In genomic region chr6:95599691-95600090, GRCh38 we compare ENCODE assay signal across 16 cellular contexts.
"Had no signal": no experiment of that assay in that cellular context is flagged by ENCODE, and none has a peak within 500 bp of the region (broad histone marks: within the 10 kb centered on the region; RNA-seq: fewer than 3 reads in every experiment).

No MANE protein-coding gene starts in this region.

- H3K9me3 Mint-ChIP-seq: activated CD8-positive, alpha-beta T cell treated with anti-CD3 and anti-CD28 coated beads for 36 hours; activated naive CD4-positive, alpha-beta T cell treated with anti-CD3 and anti-CD28 coated beads for 36 hours; activated T-helper 1 cell treated with anti-CD3 and anti-CD28 coated beads, Interleukin-12 subunit alpha, Interleukin-12 subunit beta, Interleukin-2, Interleukin-4 antibody, amounts not matched to agents 30 ng/mL and 10 ng/mL and 1 ng/mL, durations not matched to agents 14 hours and 24 hours and 36 hours; type B pancreatic cell had no signal

- H3K4me1 Mint-ChIP-seq: activated CD4-positive, alpha-beta T cell treated with anti-CD3 and anti-CD28 coated beads for 36 hours had no signal

- H3K27ac ChIP-seq: adrenal gland, neutrophil, right atrium auricular region, VCaP had no signal

- H3K27me3 ChIP-seq: adrenal gland, neutrophil, right atrium auricular region had no signal

- H3K4me3 ChIP-seq: adrenal gland, right atrium auricular region, smooth muscle cell had no signal

- H3K27ac Mint-ChIP-seq: activated CD4-positive, alpha-beta T cell treated with anti-CD3 and anti-CD28 coated beads for 36 hours; activated CD8-positive, alpha-beta T cell treated with anti-CD3 and anti-CD28 coated beads for 36 hours; activated naive CD4-positive, alpha-beta T cell treated with anti-CD3 and anti-CD28 coated beads for 36 hours; activated T-helper 1 cell treated with anti-CD3 and anti-CD28 coated beads, Interleukin-12 subunit alpha, Interleukin-12 subunit beta, Interleukin-2, Interleukin-4 antibody, amounts not matched to agents 30 ng/mL and 10 ng/mL and 1 ng/mL, durations not matched to agents 14 hours and 24 hours and 36 hours; type B pancreatic cell had no signal

- DNase-seq: activated CD4-positive, alpha-beta T cell treated with anti-CD3 and anti-CD28 coated beads for 36 hours; activated CD8-positive, alpha-beta memory T cell treated with anti-CD3 and anti-CD28 coated beads, Interleukin-2, amount 50 U/mL, for 4 hours; activated CD8-positive, alpha-beta T cell treated with anti-CD3 and anti-CD28 coated beads for 36 hours; activated naive CD4-positive, alpha-beta T cell treated with anti-CD3 and anti-CD28 coated beads for 36 hours; adrenal gland; central memory CD4-positive, alpha-beta T cell; cortex of kidney; effector CD8-positive, alpha-beta T cell; hippocampal formation; T-helper 1 cell had no signal

- H3K36me3 ChIP-seq: adrenal gland, neutrophil, right atrium auricular region had no signal

- H3K27me3 Mint-ChIP-seq: activated CD4-positive, alpha-beta T cell treated with anti-CD3 and anti-CD28 coated beads for 36 hours; activated CD8-positive, alpha-beta T cell treated with anti-CD3 and anti-CD28 coated beads for 36 hours; type B pancreatic cell had no signal

- H3K4me3 Mint-ChIP-seq: activated CD4-positive, alpha-beta T cell treated with anti-CD3 and anti-CD28 coated beads for 36 hours; activated CD8-positive, alpha-beta T cell treated with anti-CD3 and anti-CD28 coated beads for 36 hours; activated naive CD4-positive, alpha-beta T cell treated with anti-CD3 and anti-CD28 coated beads for 36 hours; activated T-helper 1 cell treated with anti-CD3 and anti-CD28 coated beads, Interleukin-12 subunit alpha, Interleukin-12 subunit beta, Interleukin-2, Interleukin-4 antibody, amounts not matched to agents 30 ng/mL and 10 ng/mL and 1 ng/mL, durations not matched to agents 14 hours and 24 hours and 36 hours; type B pancreatic cell had no signal

- H3K9me3 ChIP-seq: adrenal gland, neutrophil, right atrium auricular region had no signal

- ATAC-seq: activated CD4-positive, alpha-beta T cell treated with anti-CD3 and anti-CD28 coated beads for 36 hours; activated CD8-positive, alpha-beta T cell treated with anti-CD3 and anti-CD28 coated beads for 36 hours had no signal

- H3K4me1 ChIP-seq: adrenal gland, right atrium auricular region had no signal

- H3K4me2 ChIP-seq: smooth muscle cell had no signal
